In genomic region chr1:47534040-47534328, GRCh38 we compare ENCODE assay signal across 16 cellular contexts.
DNase-seq lines count a peak whose midpoint lies in the region; ATAC-seq and TF ChIP-seq lines count a peak whose summit lies in the region.
"Had no signal": no experiment of that assay in that cellular context is flagged by ENCODE, and none has a peak within 500 bp of the region (broad histone marks: within the 10 kb centered on the region; RNA-seq: fewer than 3 reads in every experiment).

No MANE protein-coding gene starts in this region.

- H3K9me3 ChIP-seq in CD8-positive, alpha-beta T cell (ENCODE audit: low read length) = no peaks in the 10 kb centered on the region
- H3K9me3 ChIP-seq in MG63 (peaks cover 5% of the 10 kb centered on the region), neuron (ENCODE audit: low read length) (no peaks in the 10 kb centered on the region), PC-3 (ENCODE audit: low read length) (peaks cover 5% of the 10 kb centered on the region)

- TF ChIP-seq CTCF in CD8-positive, alpha-beta T cell (IDR thresholded peaks at IDR 0.05) = no peak
- no peak for TF ChIP-seq CTCF in PC-3 (conservative IDR thresholded peaks at IDR 0.05; ENCODE audit: low read depth, low read length)

- no peaks in the 10 kb centered on the region for H3K4me1 ChIP-seq in CD8-positive, alpha-beta T cell (ENCODE audit: insufficient read depth, low read length)
- H3K4me1 ChIP-seq in neuron (ENCODE audit: insufficient read depth, low read length) (peaks cover 13% of the 10 kb centered on the region), PC-3 (ENCODE audit: insufficient read depth, low read length) (no peaks in the 10 kb centered on the region)
- H3K4me1 ChIP-seq: body of pancreas had no signal

- H4K20me1 ChIP-seq in PC-3 (ENCODE audit: low read length) = no peaks in the 10 kb centered on the region

- H2AFZ ChIP-seq in neuron (ENCODE audit: low read depth, low read length) (peak overlapping the region; percentile 50), PC-3 (ENCODE audit: low read length) (no peak overlapping the region)

- POLR2A ChIA-PET in CD8-positive, alpha-beta T cell (lab: Charles Lee) = no interaction called here
- POLR2A ChIA-PET in PC-3 (lab: Charles Lee; ENCODE audit: unreplicated experiment) = no interaction called here

- H3K4me1 Mint-ChIP-seq in CD8-positive, alpha-beta T cell (ENCODE audit: low read depth) = peaks cover 10% of the 10 kb centered on the region
- peaks cover 5 to 16% of the 10 kb centered on the region in 2 donors for H3K4me1 Mint-ChIP-seq in effector memory CD8-positive, alpha-beta T cell (ENCODE audit: low read depth in 2 of 2)

- no peak overlapping the region for H3K27ac ChIP-seq in CD8-positive, alpha-beta T cell (ENCODE audit: low read depth, low read length)
- H3K27ac ChIP-seq in PC-3 (ENCODE audit: low read length) = no peak overlapping the region
- H3K27ac ChIP-seq: body of pancreas had no signal

- no TSS peak for BruUV-seq in PC-3 (replicated peaks; lab: Mats Ljungman, UMichigan)

- H3K9me3 Mint-ChIP-seq in CD8-positive, alpha-beta T cell = peaks cover 9% of the 10 kb centered on the region
- H3K9me3 Mint-ChIP-seq in effector memory CD8-positive, alpha-beta T cell = no peaks in the 10 kb centered on the region

- peaks cover 3% of the 10 kb centered on the region for H3K27me3 ChIP-seq in CD8-positive, alpha-beta T cell (ENCODE audit: insufficient read depth, low read length)
- H3K27me3 ChIP-seq in MG63 = no peaks in the 10 kb centered on the region
- no peaks in the 10 kb centered on the region for H3K27me3 ChIP-seq in neuron (ENCODE audit: insufficient read depth, low read length)
- H3K27me3 ChIP-seq in PC-3 (ENCODE audit: low read length) = no peaks in the 10 kb centered on the region
- H3K27me3 ChIP-seq: body of pancreas had no signal

- no peaks in the 10 kb centered on the region for H3K36me3 Mint-ChIP-seq in CD8-positive, alpha-beta T cell
- peaks cover 3% of the 10 kb centered on the region for H3K36me3 Mint-ChIP-seq in effector memory CD8-positive, alpha-beta T cell (ENCODE audit: insufficient read depth)

- ATAC-seq in CD8-positive, alpha-beta T cell = no peak
- no peak for ATAC-seq in effector memory CD8-positive, alpha-beta T cell (replicated peaks)
- ATAC-seq in GM19397 (IDR thresholded peaks at IDR 0.05; ENCODE audit: unreplicated experiment) (no peak), PC-3 (no peak)

- H3K9ac ChIP-seq in PC-3 (ENCODE audit: low read length) = no peak overlapping the region

- H3K4me3 Mint-ChIP-seq in CD8-positive, alpha-beta T cell = peak overlapping the region; percentile 44
- peak overlapping the region; percentile 58 to 82 for H3K4me3 Mint-ChIP-seq in effector memory CD8-positive, alpha-beta T cell

- H3F3A ChIP-seq in PC-3 (ENCODE audit: low read length, unreplicated experiment) = no peaks in the 10 kb centered on the region

- no peaks in the 10 kb centered on the region for H3K9me2 ChIP-seq in PC-3 (replicated peaks; ENCODE audit: low read length)

- H3K4me2 ChIP-seq in PC-3 (ENCODE audit: low read length) = no peak overlapping the region

- no peak overlapping the region for H3K4me3 ChIP-seq in CD8-positive, alpha-beta T cell (ENCODE audit: low read depth, low read length)
- no peak overlapping the region for H3K4me3 ChIP-seq in MG63
- peak overlapping the region; percentile 57 for H3K4me3 ChIP-seq in neuron (ENCODE audit: low read length)
- no peak overlapping the region for H3K4me3 ChIP-seq in PC-3 (ENCODE audit: low read length)
- H3K4me3 ChIP-seq: body of pancreas had no signal

- intact Hi-C loops in CD8-positive, alpha-beta T cell (cut with DNase I, micrococcal nuclease) = no loop called here
- intact Hi-C loops in PC-3 (cut with micrococcal nuclease) = no loop called here

- CTCF ChIA-PET in CD8-positive, alpha-beta T cell (lab: Charles Lee) = no interaction called here
- CTCF ChIA-PET in PC-3 (lab: Charles Lee) = no interaction called here

- H3K27me3 Mint-ChIP-seq in CD8-positive, alpha-beta T cell (ENCODE audit: low read depth) = peaks cover 63% of the 10 kb centered on the region
- H3K27me3 Mint-ChIP-seq in effector memory CD8-positive, alpha-beta T cell = peaks cover 58 to 76% of the 10 kb centered on the region in 2 donors

- H3K79me2 ChIP-seq in PC-3 (ENCODE audit: low read length) = no peaks in the 10 kb centered on the region

- no peaks in the 10 kb centered on the region for H3K36me3 ChIP-seq in CD8-positive, alpha-beta T cell (ENCODE audit: insufficient read depth, low read length)
- H3K36me3 ChIP-seq in MG63 (no peaks in the 10 kb centered on the region), neuron (ENCODE audit: insufficient read depth, low read length) (no peaks in the 10 kb centered on the region), PC-3 (ENCODE audit: low read depth, low read length) (no peaks in the 10 kb centered on the region)
- H3K36me3 ChIP-seq: gastrocnemius medialis had no signal

- no peak overlapping the region for H3K27ac Mint-ChIP-seq in CD8-positive, alpha-beta T cell
- H3K27ac Mint-ChIP-seq in effector memory CD8-positive, alpha-beta T cell = no peak overlapping the region

- DNase-seq in CD8-positive, alpha-beta T cell = no peak
- DNase-seq in MG63 (peak; percentile 13), EL (no peak), PC-3 (no peak)
- no peak for DNase-seq in effector memory CD8-positive, alpha-beta T cell
- no peak for DNase-seq in stimulated activated CD4-positive, alpha-beta T cell treated with anti-CD3 and anti-CD28 coated beads, Interleukin-2, amount 100 ng/mL, for 24 hours
- DNase-seq: activated gamma-delta T cell, gastrocnemius medialis, Kasumi-1, left cardiac atrium, NCI-H187 treated with DMSO at 0.1 percent for 48 hours, NCI-H748 treated with DMSO at 0.1 percent for 48 hours, SIG-M5 had no signal
